ENCODE assay signal across 1 cellular context in genomic region chr7:2834748-2835441, GRCh38.
TF ChIP-seq lines count a peak whose summit lies in the region.

No MANE protein-coding gene starts in this region.

TF ChIP-seq in HEK293, 187 proteins besides CTCF, POLR2A, EP300 and RAD21 (continued from another document):
- TF ChIP-seq, protein P1, sequence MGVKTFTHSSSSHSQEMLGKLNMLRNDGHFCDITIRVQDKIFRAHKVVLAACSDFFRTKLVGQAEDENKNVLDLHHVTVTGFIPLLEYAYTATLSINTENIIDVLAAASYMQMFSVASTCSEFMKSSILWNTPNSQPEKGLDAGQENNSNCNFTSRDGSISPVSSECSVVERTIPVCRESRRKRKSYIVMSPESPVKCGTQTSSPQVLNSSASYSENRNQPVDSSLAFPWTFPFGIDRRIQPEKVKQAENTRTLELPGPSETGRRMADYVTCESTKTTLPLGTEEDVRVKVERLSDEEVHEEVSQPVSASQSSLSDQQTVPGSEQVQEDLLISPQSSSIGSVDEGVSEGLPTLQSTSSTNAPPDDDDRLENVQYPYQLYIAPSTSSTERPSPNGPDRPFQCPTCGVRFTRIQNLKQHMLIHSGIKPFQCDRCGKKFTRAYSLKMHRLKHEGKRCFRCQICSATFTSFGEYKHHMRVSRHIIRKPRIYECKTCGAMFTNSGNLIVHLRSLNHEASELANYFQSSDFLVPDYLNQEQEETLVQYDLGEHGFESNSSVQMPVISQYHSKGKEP (tag by site-specific recombination; IDR thresholded peaks at IDR 0.05): peak; percentile 94
- TF ChIP-seq OVOL3 (tag by site-specific recombination; IDR thresholded peaks at IDR 0.05): no peak
- TF ChIP-seq IKZF3 (tag by site-specific recombination; IDR thresholded peaks at IDR 0.05): no peak
- no peak for TF ChIP-seq ZNF416 (tag by site-specific recombination; IDR thresholded peaks at IDR 0.05)
- TF ChIP-seq ZNF670 (tag by site-specific recombination; IDR thresholded peaks at IDR 0.05; ENCODE audit: low read depth): no peak
